Comparison of ENCODE assay signal across 23 cellular contexts in genomic region chr20:258269-258858, GRCh38. TPM values are rescaled to one million over a fixed set of nuclear protein-coding genes. Genes with fewer than 3 reads are reported as not detected.
"Had no signal": no experiment of that assay in that cellular context is flagged by ENCODE, and none has a peak within 500 bp of the region (broad histone marks: within the 10 kb centered on the region; RNA-seq: fewer than 3 reads in every experiment).

No MANE protein-coding gene starts in this region.

- H3K4me3 Mint-ChIP-seq: naive B cell; neural crest cell; stimulated activated naive CD8-positive, alpha-beta T cell treated with anti-CD3 and anti-CD28 coated beads, Interleukin-15, Interleukin-2, amounts not matched to agents 100 ng/mL and 50 ng/mL, for 24 hours; WTC11 had no signal

- H3K9me3 ChIP-seq: mucosa of descending colon, right atrium auricular region had no signal

- H3K27ac ChIP-seq: brain microvascular endothelial cell, dorsolateral prefrontal cortex, right atrium auricular region had no signal

- H3K27me3 ChIP-seq: brain microvascular endothelial cell, right atrium auricular region had no signal

- H3K36me3 Mint-ChIP-seq: naive B cell, WTC11 had no signal

- H3K9me3 Mint-ChIP-seq: naive B cell; stimulated activated naive CD8-positive, alpha-beta T cell treated with anti-CD3 and anti-CD28 coated beads, Interleukin-15, Interleukin-2, amounts not matched to agents 100 ng/mL and 50 ng/mL, for 24 hours; WTC11 had no signal

- H3K27ac Mint-ChIP-seq: progenitor cell of endocrine pancreas; stimulated activated naive CD8-positive, alpha-beta T cell treated with anti-CD3 and anti-CD28 coated beads, Interleukin-15, Interleukin-2, amounts not matched to agents 100 ng/mL and 50 ng/mL, for 24 hours; WTC11 had no signal

- DNase-seq: activated effector memory CD4-positive, alpha-beta T cell treated with anti-CD3 and anti-CD28 coated beads, Interleukin-2, amount 50 U/mL, for 16 hours; aorta; central memory CD4-positive, alpha-beta T cell; dorsolateral prefrontal cortex; mucosa of descending colon; naive B cell; stimulated activated CD4-positive, alpha-beta T cell treated with anti-CD3 and anti-CD28 coated beads, Interleukin-12 subunit alpha, Interleukin-12 subunit beta, amount 100 ng/mL, for 4 hours; stimulated activated CD4-positive, alpha-beta T cell treated with anti-CD3 and anti-CD28 coated beads, Interleukin-1b, Interleukin-23, amount 100 ng/mL, for 48 hours; SW 1271; trophoblast cell had no signal

- H3K4me1 Mint-ChIP-seq: naive B cell, neural crest cell, WTC11 had no signal

- H3K4me1 ChIP-seq: right atrium auricular region had no signal

- FAIRE-seq: colon, TTC549 had no signal

- H3K36me3 ChIP-seq: brain microvascular endothelial cell, right atrium auricular region had no signal

- H3K4me3 ChIP-seq: dorsolateral prefrontal cortex, mucosa of descending colon, right atrium auricular region had no signal

RNA-seq across cellular contexts. Expression of gene DEFB132, which starts 0.8 kb away (rescaled TPM):
- total RNA-seq: aorta; dorsolateral prefrontal cortex; glomerular endothelial cell; mucosa of descending colon; neural crest cell; progenitor cell of endocrine pancreas; right atrium auricular region; T-helper 2 cell treated with Interferon-gamma antibody and Interleukin-4, amounts not matched to agents 100 ng/mL and 5 ng/mL, for 36 hours; temporal lobe; WTC11 had no signal

RNA-seq across cellular contexts. Expression of gene DEFB129, which starts 31.3 kb away (rescaled TPM):
- total RNA-seq: aorta; dorsolateral prefrontal cortex; glomerular endothelial cell; liver; mucosa of descending colon; neural crest cell; omental fat pad; progenitor cell of endocrine pancreas; right atrium auricular region; T-helper 2 cell treated with Interferon-gamma antibody and Interleukin-4, amounts not matched to agents 100 ng/mL and 5 ng/mL, for 36 hours; temporal lobe; WTC11 had no signal
